Comparison of ENCODE assay signal across 8 cellular contexts in genomic region chr4:1548812-1549637, GRCh38.
DNase-seq lines count a peak whose midpoint lies in the region; ATAC-seq and TF ChIP-seq lines count a peak whose summit lies in the region.
"Not testable (repeated sequence)": the region's sequence is repeated elsewhere in the genome, so short reads cannot be mapped to it uniquely, and the experiment has no call there.

No MANE protein-coding gene starts in this region.

- not testable (repeated sequence) for H2AFZ ChIP-seq in neural progenitor cell (replicated peaks)

- not testable (repeated sequence) for H3K27ac Mint-ChIP-seq in activated CD4-positive, alpha-beta T cell treated with anti-CD3 and anti-CD28 coated beads, Interleukin-2, amount 10 ng/mL, durations not matched to agents 7 days and 5 days; neural progenitor cell

- peak; percentile 72 for TF ChIP-seq CTCF in BE2C (IDR thresholded peaks at IDR 0.05; ENCODE audit: low read depth, low read length)
- peak; percentile 84 for TF ChIP-seq CTCF in astrocyte of the cerebellum (IDR thresholded peaks at IDR 0.05; ENCODE audit: low read depth, low read length, missing control alignments)
- TF ChIP-seq CTCF in cardiac muscle cell (IDR thresholded peaks at IDR 0.05; ENCODE audit: low read depth, low read length), result peak; percentile 84
- TF ChIP-seq CTCF in neural progenitor cell (IDR thresholded peaks at IDR 0.05), result peak; percentile 91

- not testable (repeated sequence) for H3K9me3 Mint-ChIP-seq in activated CD4-positive, alpha-beta T cell treated with anti-CD3 and anti-CD28 coated beads, Interleukin-2, amount 10 ng/mL, durations not matched to agents 7 days and 5 days; neural progenitor cell

- H3K36me3 Mint-ChIP-seq in activated CD4-positive, alpha-beta T cell treated with anti-CD3 and anti-CD28 coated beads, Interleukin-2, amount 10 ng/mL, durations not matched to agents 7 days and 5 days (ENCODE audit: low read depth); neural progenitor cell: not testable (repeated sequence)

- H3F3A ChIP-seq in neural progenitor cell (ENCODE audit: low read depth), result not testable (repeated sequence)

- not testable (repeated sequence) for H3K27me3 Mint-ChIP-seq in activated CD4-positive, alpha-beta T cell treated with anti-CD3 and anti-CD28 coated beads, Interleukin-2, amount 10 ng/mL, durations not matched to agents 7 days and 5 days
- peaks cover 13% of the 10 kb centered on the region for H3K27me3 Mint-ChIP-seq in neural progenitor cell (ENCODE audit: insufficient read depth, low read depth)

- H3K4me2 ChIP-seq in neural progenitor cell, result not testable (repeated sequence)

- POLR2A ChIA-PET in activated CD4-positive, alpha-beta T cell treated with anti-CD3 and anti-CD28 coated beads, Interleukin-2, amount 10 ng/mL, durations not matched to agents 7 days and 5 days (lab: Charles Lee), result not testable (repeated sequence)

- H3K27me3 ChIP-seq in BE2C (peaks cover 28% of the 10 kb centered on the region), neural progenitor cell (peaks cover 18% of the 10 kb centered on the region)
- not testable (repeated sequence) for H3K27me3 ChIP-seq in cardiac muscle cell

- H3K27ac ChIP-seq in cardiac muscle cell, neural progenitor cell: not testable (repeated sequence)

- not testable (repeated sequence) for H3K4me3 ChIP-seq in BE2C (ENCODE audit: low read depth, low read length); astrocyte of the cerebellum (ENCODE audit: low read depth, low read length); cardiac muscle cell; neural progenitor cell

- ATAC-seq in GM21423 (IDR thresholded peaks at IDR 0.05; ENCODE audit: unreplicated experiment), result peak; percentile 60

- H4K20me1 ChIP-seq in neural progenitor cell (ENCODE audit: low read depth), result not testable (repeated sequence)

- CTCF ChIA-PET in activated CD4-positive, alpha-beta T cell treated with anti-CD3 and anti-CD28 coated beads, Interleukin-2, amount 10 ng/mL, durations not matched to agents 7 days and 5 days (lab: Charles Lee), result interaction anchor here (0.6 to 1.5 kb wide), 3 partner anchors 14 to 20 kb away, joined by 3 to 4 read pairs (median 4); no protein-coding TSS in a partner anchor

- not testable (repeated sequence) for H3K4me1 Mint-ChIP-seq in activated CD4-positive, alpha-beta T cell treated with anti-CD3 and anti-CD28 coated beads, Interleukin-2, amount 10 ng/mL, durations not matched to agents 7 days and 5 days
- H3K4me1 Mint-ChIP-seq in neural progenitor cell, result peaks cover 22% of the 10 kb centered on the region

- H3K4me3 Mint-ChIP-seq in activated CD4-positive, alpha-beta T cell treated with anti-CD3 and anti-CD28 coated beads, Interleukin-2, amount 10 ng/mL, durations not matched to agents 7 days and 5 days; neural progenitor cell: not testable (repeated sequence)

- not testable (repeated sequence) for H3K9me3 ChIP-seq in BE2C; cardiac muscle cell (ENCODE audit: low read depth); neural progenitor cell (ENCODE audit: low read depth)

- not testable (repeated sequence) for H3K79me2 ChIP-seq in neural progenitor cell (ENCODE audit: low read depth)

- DNase-seq in BE2C, result peak; percentile 62
- DNase-seq in NCI-H460 (ENCODE audit: extremely low read depth, low read depth), result peak; percentile 9
- peak; percentile 52 for DNase-seq in activated CD4-positive, alpha-beta T cell treated with anti-CD3 and anti-CD28 coated beads, Interleukin-2, amount 10 ng/mL, durations not matched to agents 7 days and 5 days
- DNase-seq in astrocyte of the cerebellum (ENCODE audit: low read depth), result not testable (repeated sequence)
- DNase-seq in cardiac muscle cell (ENCODE audit: low read depth in 1 of 2, low spot score in 1 of 2), result peak; percentile 50 to 66
- peak; percentile 79 for DNase-seq in neural progenitor cell (ENCODE audit: low spot score)
- peak; percentile 32 to 46 for DNase-seq in stimulated activated CD8-positive, alpha-beta memory T cell treated with anti-CD3 and anti-CD28 coated beads, Interleukin-2, amount 100 ng/mL, for 48 hours (ENCODE audit: low read depth in 2 of 2)

- H3K9ac ChIP-seq in neural progenitor cell, result not testable (repeated sequence)

- in situ Hi-C loops in astrocyte of the cerebellum (cut with HindIII; ENCODE audit: low sequenced_read_pairs), result not testable (repeated sequence)

- H3K4me1 ChIP-seq in BE2C, neural progenitor cell: not testable (repeated sequence)
- H3K4me1 ChIP-seq in cardiac muscle cell (ENCODE audit: low read depth), result peaks cover 12% of the 10 kb centered on the region

- H3K36me3 ChIP-seq in BE2C, cardiac muscle cell, neural progenitor cell: not testable (repeated sequence)
